Comparison of ENCODE assay signal across 20 cellular contexts in genomic region chr21:38654580-38654979, GRCh38.
A peak's percentile ranks its signal among the peaks of the same experiment; 100 is the strongest.
DNase-seq lines count a peak whose midpoint lies in the region; TF ChIP-seq lines count a peak whose summit lies in the region.
"Had no signal": no experiment of that assay in that cellular context is flagged by ENCODE, and none has a peak within 500 bp of the region (broad histone marks: within the 10 kb centered on the region; RNA-seq: fewer than 3 reads in every experiment).

No MANE protein-coding gene starts in this region.

- H3K27me3 Mint-ChIP-seq in HFFc6 (ENCODE audit: insufficient read depth) = peaks cover 50% of the 10 kb centered on the region
- peaks cover 36% of the 10 kb centered on the region for H3K27me3 Mint-ChIP-seq in osteocyte (ENCODE audit: unreplicated experiment)
- H3K27me3 Mint-ChIP-seq in type B pancreatic cell = peaks cover 72% of the 10 kb centered on the region

- H3K4me3 Mint-ChIP-seq in HFFc6 (no peak overlapping the region), osteocyte (ENCODE audit: unreplicated experiment) (no peak overlapping the region), type B pancreatic cell (no peak overlapping the region)
- H3K4me3 Mint-ChIP-seq: CD4-positive, alpha-beta memory T cell had no signal

- H3K36me3 Mint-ChIP-seq in HFFc6 (ENCODE audit: low read depth) (no peaks in the 10 kb centered on the region), osteocyte (ENCODE audit: unreplicated experiment) (peaks cover 7% of the 10 kb centered on the region), type B pancreatic cell (no peaks in the 10 kb centered on the region)
- H3K36me3 Mint-ChIP-seq: CD4-positive, alpha-beta memory T cell had no signal

- DNase-seq in HFFc6 (no peak), coronary artery (ENCODE audit: low spot score) (no peak), osteocyte (ENCODE audit: extremely low spot score, unreplicated experiment) (no peak), type B pancreatic cell (ENCODE audit: extremely low spot score, unreplicated experiment) (no peak), T-helper 2 cell (no peak), HuH-7 (ENCODE audit: low spot score) (no peak), NCI-H2196 (lab: John Stamatoyannopoulos, UW; ENCODE audit: unreplicated experiment) (no peak)
- DNase-seq: 8988T; ACHN; C1 segment of cervical spinal cord; Calu3; CD4-positive, alpha-beta memory T cell; COR-L47; DMS53; DMS79 treated with DMSO at 0.1 percent for 48 hours; GF-D8; GOT3; H7; HCEC 1CT had no signal

- H3K4me1 Mint-ChIP-seq in HFFc6 (ENCODE audit: low read depth) = no peaks in the 10 kb centered on the region
- peaks cover 9% of the 10 kb centered on the region for H3K4me1 Mint-ChIP-seq in osteocyte (ENCODE audit: unreplicated experiment)
- H3K4me1 Mint-ChIP-seq in type B pancreatic cell (ENCODE audit: unreplicated experiment) = peaks cover 8% of the 10 kb centered on the region

- TF ChIP-seq CTCF in HFFc6 (IDR thresholded peaks at IDR 0.05) = peak; percentile 26
- TF ChIP-seq CTCF in coronary artery (IDR thresholded peaks at IDR 0.05) = peak; percentile 33
- TF ChIP-seq CTCF in osteocyte (IDR thresholded peaks at IDR 0.05) = peak; percentile 27
- peak; percentile 14 for TF ChIP-seq CTCF in type B pancreatic cell (conservative IDR thresholded peaks at IDR 0.05)

- H3K27ac Mint-ChIP-seq in HFFc6 (no peak overlapping the region), osteocyte (ENCODE audit: unreplicated experiment) (no peak overlapping the region), type B pancreatic cell (no peak overlapping the region)
- H3K27ac Mint-ChIP-seq: CD4-positive, alpha-beta memory T cell had no signal

- H3K27ac ChIP-seq in coronary artery = no peak overlapping the region
- H3K27ac ChIP-seq: A549 had no signal

- H3K4me3 ChIP-seq in coronary artery = no peak overlapping the region
- H3K4me3 ChIP-seq: A549 had no signal

- H3K9me3 Mint-ChIP-seq in HFFc6 = no peaks in the 10 kb centered on the region
- H3K9me3 Mint-ChIP-seq in osteocyte (ENCODE audit: unreplicated experiment) = no peaks in the 10 kb centered on the region
- H3K9me3 Mint-ChIP-seq in type B pancreatic cell = no peaks in the 10 kb centered on the region
- H3K9me3 Mint-ChIP-seq: CD4-positive, alpha-beta memory T cell had no signal
